In the genomic region with DNA sequence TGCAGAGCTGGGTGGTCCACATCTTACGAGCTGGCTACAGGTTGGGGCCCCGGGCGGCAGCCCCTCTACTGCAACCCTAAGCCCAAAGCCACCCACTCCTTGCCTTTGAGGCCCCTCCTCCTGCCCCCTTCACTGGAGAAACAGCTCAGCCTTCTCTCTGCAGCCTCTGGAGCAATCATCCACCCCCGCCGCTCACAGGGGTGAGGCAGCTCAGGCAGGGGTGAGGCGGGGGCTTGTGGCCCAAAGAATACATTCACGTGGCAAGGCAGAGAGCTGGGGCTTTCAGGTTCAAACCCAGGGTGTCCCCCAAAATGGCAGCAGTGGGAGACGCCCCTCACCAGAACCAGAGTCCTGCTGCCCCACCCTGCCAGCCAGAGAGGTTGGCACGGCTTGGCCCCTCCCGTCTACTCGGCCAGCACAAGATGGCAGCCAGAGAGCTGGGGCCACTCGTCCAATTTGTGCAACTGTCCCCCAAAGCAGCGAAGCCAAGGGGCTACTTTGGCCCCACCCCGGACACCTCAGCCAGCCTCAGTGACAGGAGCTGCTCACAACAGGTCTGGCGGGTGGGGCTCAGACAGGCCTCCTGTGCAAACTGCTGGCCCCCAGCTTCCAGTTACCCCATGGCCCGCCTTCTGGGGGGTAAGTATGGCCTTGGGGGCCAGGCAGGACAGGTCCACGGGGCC, we compare ENCODE assay signal across 13 cellular contexts. TPM values are rescaled to one million over a fixed set of nuclear protein-coding genes. Genes with fewer than 3 reads are reported as not detected.
A peak's percentile ranks its signal among the peaks of the same experiment; 100 is the strongest.
DNase-seq lines count a peak whose midpoint lies in the region; ATAC-seq and TF ChIP-seq lines count a peak whose summit lies in the region.
"Had no signal": no experiment of that assay in that cellular context is flagged by ENCODE, and none has a peak within 500 bp of the region (broad histone marks: within the 10 kb centered on the region; RNA-seq: fewer than 3 reads in every experiment).

No MANE protein-coding gene starts in this region.

- H3K27me3 ChIP-seq in Peyer's patch = no peaks in the 10 kb centered on the region
- no peaks in the 10 kb centered on the region for H3K27me3 ChIP-seq in subcutaneous abdominal adipose tissue (ENCODE audit: control insufficient read depth in 5 of 5, insufficient read depth in 4 of 5, low read length in 5 of 5)
- H3K27me3 ChIP-seq: pancreas had no signal

- no peak for ATAC-seq in GM21717 (IDR thresholded peaks at IDR 0.05; ENCODE audit: unreplicated experiment)
- ATAC-seq: activated CD4-positive, CD25-positive, alpha-beta regulatory T cell treated with anti-CD3 and anti-CD28 coated beads, Interleukin-2, amount 50 U/mL, for 24 hours; PC-3 had no signal

- DNase-seq in T-helper 2 cell treated with Interferon-gamma antibody and Interleukin-4, amounts not matched to agents 5 μg/mL and 100 μg/mL, for 36 hours (ENCODE audit: low spot score) = no peak
- no peak for DNase-seq in T-helper 2 cell
- peak in 1 of 3 donors; percentile 49 for DNase-seq in Peyer's patch
- peak; percentile 11 for DNase-seq in hepatic stellate cell (ENCODE audit: low spot score)
- DNase-seq in NCI-H2029 treated with DMSO at 0.1 percent for 48 hours (lab: John Stamatoyannopoulos, UW) = no peak
- no peak for DNase-seq in NCI-H1417 treated with DMSO at 0.1 percent for 48 hours (lab: John Stamatoyannopoulos, UW)
- DNase-seq: NCI-H1092 treated with DMSO at 0.1 percent for 48 hours, PC-3 had no signal

- H3K36me3 ChIP-seq in Peyer's patch (peaks cover 0 to 94% (median 0%) of the 10 kb centered on the region in 3 donors), subcutaneous abdominal adipose tissue (ENCODE audit: control insufficient read depth in 5 of 5, insufficient read depth in 5 of 5, low read length in 5 of 5) (peaks cover 0 to 89% (median 81%) of the 10 kb centered on the region in 5 donors)

- H3K27ac ChIP-seq in Peyer's patch (peak overlapping the region; percentile 22 to 43 (median 31)), subcutaneous abdominal adipose tissue (ENCODE audit: low read depth, low read length) (peak overlapping the region; percentile 81)
- H3K27ac ChIP-seq: pancreas had no signal

- peaks cover 13% of the 10 kb centered on the region for H3K4me1 Mint-ChIP-seq in T-helper 2 cell treated with Interferon-gamma antibody and Interleukin-4, amounts not matched to agents 5 μg/mL and 100 μg/mL, for 36 hours (ENCODE audit: low read depth)

- no peak for TF ChIP-seq CTCF in Peyer's patch (IDR thresholded peaks at IDR 0.05)

- no peak for TF ChIP-seq POLR2A in Peyer's patch (IDR thresholded peaks at IDR 0.05)

- H3K9me3 ChIP-seq in Peyer's patch (no peaks in the 10 kb centered on the region), subcutaneous abdominal adipose tissue (ENCODE audit: control insufficient read depth in 5 of 5, low read length in 5 of 5) (no peaks in the 10 kb centered on the region)
- H3K9me3 ChIP-seq: pancreas had no signal

- no peak overlapping the region for H3K4me3 Mint-ChIP-seq in T-helper 2 cell treated with Interferon-gamma antibody and Interleukin-4, amounts not matched to agents 5 μg/mL and 100 μg/mL, for 36 hours

- H3K27ac Mint-ChIP-seq in T-helper 2 cell treated with Interferon-gamma antibody and Interleukin-4, amounts not matched to agents 5 μg/mL and 100 μg/mL, for 36 hours = peak overlapping the region; percentile 26

- H3K27me3 Mint-ChIP-seq in T-helper 2 cell treated with Interferon-gamma antibody and Interleukin-4, amounts not matched to agents 5 μg/mL and 100 μg/mL, for 36 hours (ENCODE audit: low read depth) = no peaks in the 10 kb centered on the region

- peaks cover 41% of the 10 kb centered on the region for H3K36me3 Mint-ChIP-seq in T-helper 2 cell treated with Interferon-gamma antibody and Interleukin-4, amounts not matched to agents 5 μg/mL and 100 μg/mL, for 36 hours (ENCODE audit: low read depth)

- H3K9ac ChIP-seq in subcutaneous abdominal adipose tissue (ENCODE audit: low read length in 5 of 5) = peak overlapping the region in 2 of 5 donors; percentile 56 to 59

- H3K4me1 ChIP-seq in Peyer's patch (peaks cover 0 to 35% (median 0%) of the 10 kb centered on the region in 4 donors), subcutaneous abdominal adipose tissue (ENCODE audit: control insufficient read depth in 5 of 5, insufficient read depth in 5 of 5, low read length in 5 of 5) (peaks cover 2 to 34% (median 23%) of the 10 kb centered on the region in 5 donors)
- H3K4me1 ChIP-seq: pancreas had no signal

- H3K4me3 ChIP-seq in Peyer's patch (no peak overlapping the region), subcutaneous abdominal adipose tissue (ENCODE audit: low read depth in 1 of 5, low read length in 5 of 5) (no peak overlapping the region)
- H3K4me3 ChIP-seq: pancreas had no signal

- H3K9me3 Mint-ChIP-seq in T-helper 2 cell treated with Interferon-gamma antibody and Interleukin-4, amounts not matched to agents 5 μg/mL and 100 μg/mL, for 36 hours = no peaks in the 10 kb centered on the region

RNA-seq across cellular contexts. Expression of gene GNB2, which starts 7.2 kb away (rescaled TPM):
- total RNA-seq in Peyer's patch = 100 to 1,000 TPM; 123 to 236 (median 172) TPM

RNA-seq across cellular contexts. Expression of gene GIGYF1, which starts 13.3 kb away (rescaled TPM):
- 100 to 1,000 TPM in 1 of 4 donors, 10 to 100 TPM in 3; 41.3 to 126 (median 72.9) TPM for total RNA-seq in Peyer's patch

RNA-seq across cellular contexts. Expression of gene ACTL6B, which starts 24.5 kb away (rescaled TPM):
- total RNA-seq in Peyer's patch = not detected
- total RNA-seq: Daoy, PC-3 had no signal

RNA-seq across cellular contexts. Expression of gene POP7, which starts 25.2 kb away (rescaled TPM):
- 10 to 100 TPM; 23.9 to 38.1 (median 29.7) TPM for total RNA-seq in Peyer's patch

RNA-seq across cellular contexts. Expression of gene TFR2, which starts 39.4 kb away (rescaled TPM):
- total RNA-seq in Peyer's patch = 1 to 10 TPM in 2 of 4 donors, not detected in 2; 1.6 to 2.5 TPM
- total RNA-seq: PC-3 had no signal
